10 cellular contexts compared by ENCODE assay signal in genomic region chr6:111301914-111302313, GRCh38.
A peak's percentile ranks its signal among the peaks of the same experiment; 100 is the strongest.
DNase-seq lines count a peak whose midpoint lies in the region; ATAC-seq and TF ChIP-seq lines count a peak whose summit lies in the region.
"Had no signal": no experiment of that assay in that cellular context is flagged by ENCODE, and none has a peak within 500 bp of the region (broad histone marks: within the 10 kb centered on the region; RNA-seq: fewer than 3 reads in every experiment).

No MANE protein-coding gene starts in this region.

- peaks cover 3 to 44% (median 23%) of the 10 kb centered on the region in 4 donors for H3K36me3 ChIP-seq in esophagus muscularis mucosa

- ATAC-seq in GM18499 (IDR thresholded peaks at IDR 0.05; ENCODE audit: insufficient read depth, unreplicated experiment) (peak; percentile 64), GM19438 (IDR thresholded peaks at IDR 0.05; ENCODE audit: low read depth, unreplicated experiment) (peak; percentile 48), HG03159 (IDR thresholded peaks at IDR 0.05; ENCODE audit: unreplicated experiment) (peak; percentile 77)

- H3K4me1 Mint-ChIP-seq in H9 = peaks cover 0 to 2% of the 10 kb centered on the region in 2 experiments; a peak in 3 of 4 replicates

- DNase-seq in esophagus muscularis mucosa (ENCODE audit: extremely low spot score) (no peak), H9 (no peak), medulla oblongata (ENCODE audit: extremely low spot score) (no peak)
- no peak for DNase-seq in activated CD4-positive, alpha-beta T cell treated with anti-CD3 and anti-CD28 coated beads for 48 hours
- DNase-seq in stimulated activated CD4-positive, alpha-beta T cell treated with anti-CD3 and anti-CD28 coated beads, Interleukin-1b, Interleukin-23, amount 100 ng/mL, for 48 hours = no peak
- DNase-seq: dorsolateral prefrontal cortex had no signal

- no peak overlapping the region for H3K9ac ChIP-seq in H9 (ENCODE audit: extremely low read depth, insufficient read length, low read length)

- H3K27me3 ChIP-seq in esophagus muscularis mucosa (no peaks in the 10 kb centered on the region), H9 (ENCODE audit: insufficient read depth, low read length) (no peaks in the 10 kb centered on the region)
- H3K27me3 ChIP-seq: dorsolateral prefrontal cortex had no signal

- no peak overlapping the region for H3T11ph ChIP-seq in H9 (ENCODE audit: low read length)

- no peak overlapping the region for H4K5ac ChIP-seq in H9 (ENCODE audit: insufficient read length, low read depth, low read length)

- H4K20me1 ChIP-seq in H9 (ENCODE audit: control insufficient read depth, insufficient read depth, insufficient read length) = no peaks in the 10 kb centered on the region

- peak overlapping the region; percentile 33 to 60 (median 58) for H3K27ac ChIP-seq in esophagus muscularis mucosa (replicated peaks in 1 of 4)
- no peak overlapping the region for H3K27ac ChIP-seq in H9 (ENCODE audit: insufficient read length, low read depth, low read length)
- H3K27ac ChIP-seq: dorsolateral prefrontal cortex had no signal

- no peak overlapping the region for H2BK5ac ChIP-seq in H9 (ENCODE audit: insufficient read length, low read length)

- no peaks in the 10 kb centered on the region for H3K27me3 Mint-ChIP-seq in H9 (ENCODE audit: low read depth)
- H3K27me3 Mint-ChIP-seq: stimulated activated naive CD8-positive, alpha-beta T cell treated with anti-CD3 and anti-CD28 coated beads, Interleukin-15, Interleukin-2, amounts not matched to agents 100 ng/mL and 50 ng/mL, for 24 hours had no signal

- H2BK15ac ChIP-seq in H9 (ENCODE audit: low read depth, low read length) = no peak overlapping the region

- peaks cover 5 to 10% of the 10 kb centered on the region in 2 experiments for H3K9me3 Mint-ChIP-seq in H9

- H3K4me1 ChIP-seq in esophagus muscularis mucosa = peaks cover 0 to 14% (median 13%) of the 10 kb centered on the region in 4 donors
- H3K4me1 ChIP-seq in H9 (ENCODE audit: insufficient read depth, low read length) = no peaks in the 10 kb centered on the region

- 61% methylated on average over 2 of the region's 2 CpGs for WGBS in esophagus muscularis mucosa
- WGBS in H9 (ENCODE audit: extremely low coverage, insufficient read length, low lambda C conversion rate) = no CpG with 5 or more reads among the region's 2 CpGs

- H3K14ac ChIP-seq in H9 (ENCODE audit: insufficient read depth, low read length) = no peak overlapping the region

- TF ChIP-seq POLR2A in esophagus muscularis mucosa (IDR thresholded peaks at IDR 0.05; ENCODE audit: low read depth) = no peak

- no peak overlapping the region for H3K27ac Mint-ChIP-seq in H9

- H3K79me1 ChIP-seq in H9 (ENCODE audit: insufficient read depth, low read depth, low read length, poor library complexity, severe bottlenecking) = no peaks in the 10 kb centered on the region

- H2BK20ac ChIP-seq in H9 (ENCODE audit: low read depth, low read length, poor library complexity, severe bottlenecking) = no peak overlapping the region

- no peak overlapping the region for H3K56ac ChIP-seq in H9 (ENCODE audit: insufficient read length, low read depth, low read length)

- H3K23ac ChIP-seq in H9 (ENCODE audit: insufficient read length, low read depth, low read length) = no peak overlapping the region

- peaks cover 0 to 7% (median 2%) of the 10 kb centered on the region in 4 donors for H3K9me3 ChIP-seq in esophagus muscularis mucosa
- H3K9me3 ChIP-seq in H9 (ENCODE audit: control insufficient read depth, low read depth, low read length) = no peaks in the 10 kb centered on the region

- no peak overlapping the region for H2AFZ ChIP-seq in H9 (ENCODE audit: low read length)

- H3K4me3 ChIP-seq in esophagus muscularis mucosa = no peak overlapping the region
- H3K4me3 ChIP-seq: dorsolateral prefrontal cortex had no signal

- peaks cover 6 to 18% (median 17%) of the 10 kb centered on the region in 3 experiments for H3K36me3 Mint-ChIP-seq in H9 (ENCODE audit: insufficient read depth in 1 of 3, low read depth in 3 of 3)

- no peak overlapping the region for H2BK12ac ChIP-seq in H9 (ENCODE audit: insufficient read length, low read depth, low read length)

- H3K23me2 ChIP-seq in H9 (ENCODE audit: insufficient read length, low read depth, low read length, poor library complexity, severe bottlenecking) = no peaks in the 10 kb centered on the region

- no peak overlapping the region for H3K4ac ChIP-seq in H9 (ENCODE audit: low read depth, low read length)

- intact Hi-C loops in esophagus muscularis mucosa (cut with DNase I) = no loop called here

- no peak overlapping the region for H4K91ac ChIP-seq in H9 (ENCODE audit: insufficient read length, low read depth, low read length)

- no peak for TF ChIP-seq EP300 in esophagus muscularis mucosa (IDR thresholded peaks at IDR 0.05)

- no peak overlapping the region for H3K18ac ChIP-seq in H9 (ENCODE audit: insufficient read length, low read depth, low read length)

- no peak overlapping the region for H3K4me3 Mint-ChIP-seq in H9
- H3K4me3 Mint-ChIP-seq: stimulated activated naive CD8-positive, alpha-beta T cell treated with anti-CD3 and anti-CD28 coated beads, Interleukin-15, Interleukin-2, amounts not matched to agents 100 ng/mL and 50 ng/mL, for 24 hours had no signal

- no peak overlapping the region for H2BK120ac ChIP-seq in H9 (ENCODE audit: low read depth, low read length, poor library complexity, severe bottlenecking)

- H3K79me2 ChIP-seq in H9 (ENCODE audit: insufficient read depth, low read length) = no peaks in the 10 kb centered on the region

- H3K4me2 ChIP-seq in H9 (ENCODE audit: insufficient read depth, insufficient read length, low read length) = no peak overlapping the region

- H4K8ac ChIP-seq in H9 (replicated peaks; ENCODE audit: insufficient read length, low read depth, low read length) = no peak overlapping the region

- H2AK5ac ChIP-seq in H9 (ENCODE audit: insufficient read length, low read length) = no peak overlapping the region

- no peak for TF ChIP-seq CTCF in esophagus muscularis mucosa (IDR thresholded peaks at IDR 0.05)
- TF ChIP-seq CTCF in H9 (conservative IDR thresholded peaks at IDR 0.05) = no peak
